ENCODE assay signal across 20 cellular contexts in the genomic region with DNA sequence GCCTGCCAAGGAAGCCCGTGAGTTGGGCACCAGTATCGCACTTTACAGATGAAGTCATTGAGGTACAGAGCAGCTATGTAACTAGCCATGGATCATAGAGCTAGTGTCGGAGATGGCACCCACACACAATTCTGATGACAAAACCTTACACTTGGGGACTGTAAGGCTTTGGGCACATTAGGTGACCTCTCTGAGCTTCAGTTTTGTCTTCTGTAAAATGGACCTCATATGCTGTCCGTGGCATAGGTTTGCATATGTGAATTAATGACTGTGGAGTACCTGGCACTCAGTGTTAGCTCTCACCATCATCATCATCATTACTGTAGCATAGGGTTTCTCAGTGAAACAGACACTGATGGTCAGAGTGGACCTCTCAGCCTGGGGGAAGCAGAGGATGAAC. TPM values are rescaled to one million over a fixed set of nuclear protein-coding genes. Genes with fewer than 3 reads are reported as not detected.
A peak's percentile ranks its signal among the peaks of the same experiment; 100 is the strongest.
DNase-seq lines count a peak whose midpoint lies in the region; ATAC-seq, FAIRE-seq and TF ChIP-seq lines count a peak whose summit lies in the region.
"Had no signal": no experiment of that assay in that cellular context is flagged by ENCODE, and none has a peak within 500 bp of the region (broad histone marks: within the 10 kb centered on the region; RNA-seq: fewer than 3 reads in every experiment).

No MANE protein-coding gene starts in this region.

- no peak overlapping the region for H2BK15ac ChIP-seq in H9 (ENCODE audit: low read depth, low read length)

- H3K4me3 ChIP-seq in Panc1 (ENCODE audit: low read depth in 2 of 2, low read length in 2 of 2) (no peak overlapping the region), keratinocyte (ENCODE audit: control insufficient read depth in 2 of 3, extremely low read depth in 1 of 3, insufficient read depth in 2 of 3, low read depth in 1 of 3, low read length in 3 of 3) (no peak overlapping the region), spleen (peak overlapping the region in 1 of 8 donors; percentile 9)
- H3K4me3 ChIP-seq: dorsolateral prefrontal cortex, SK-N-MC had no signal

- H3K4me3 Mint-ChIP-seq in CD14-positive monocyte, result peak overlapping the region in 1 of 2 donors; percentile 48
- H3K4me3 Mint-ChIP-seq in activated CD4-positive, alpha-beta T cell treated with anti-CD3 and anti-CD28 coated beads for 36 hours, result no peak overlapping the region
- no peak overlapping the region for H3K4me3 Mint-ChIP-seq in H9
- H3K4me3 Mint-ChIP-seq: activated B cell treated with CpG ODN at 0.5 μM for 24 hours; activated CD4-positive, alpha-beta memory T cell treated with anti-CD3 and anti-CD28 coated beads, Interleukin-2, amount 10 ng/mL, durations not matched to agents 7 days and 5 days; T-helper 2 cell treated with Interferon-gamma antibody and Interleukin-4, amounts not matched to agents 5 μg/mL and 100 μg/mL, for 36 hours had no signal

- H3K9me1 ChIP-seq in keratinocyte (ENCODE audit: control insufficient read depth, extremely low read depth, insufficient read depth, low read length), result peaks cover 14% of the 10 kb centered on the region

- no peak overlapping the region for H3K9ac ChIP-seq in keratinocyte (ENCODE audit: control insufficient read depth, extremely low read depth, insufficient read depth, low read length)
- no peak overlapping the region for H3K9ac ChIP-seq in H9 (ENCODE audit: extremely low read depth, insufficient read length, low read length)

- no peak overlapping the region for H4K91ac ChIP-seq in H9 (ENCODE audit: insufficient read length, low read depth, low read length)

- H3T11ph ChIP-seq in H9 (ENCODE audit: low read length), result no peak overlapping the region

- H2AFZ ChIP-seq in keratinocyte (ENCODE audit: control insufficient read depth, low read length) (no peak overlapping the region), H9 (ENCODE audit: low read length) (no peak overlapping the region)

- H3K4me1 ChIP-seq in Panc1 (ENCODE audit: control insufficient read depth, insufficient read depth, low read length) (peaks cover 65% of the 10 kb centered on the region), keratinocyte (ENCODE audit: control insufficient read depth, extremely low read depth, insufficient read depth, low read length) (peaks cover 40% of the 10 kb centered on the region), spleen (peaks cover 38 to 100% (median 96%) of the 10 kb centered on the region in 6 donors), H9 (ENCODE audit: insufficient read depth, low read length) (no peaks in the 10 kb centered on the region; the same call in 1 of the 2 replicates)

- dilution Hi-C loops in keratinocyte (cut with MboI; ENCODE audit: extremely low pct_ligation_motif_present, low sequenced_read_pairs), result no loop called here

- DNase-seq in CD14-positive monocyte (ENCODE audit: low spot score) (no peak), Panc1 (ENCODE audit: low read depth, low spot score) (no peak), keratinocyte (ENCODE audit: low read depth, low spot score) (no peak), spleen (no peak), H9 (no peak), CD1c-positive myeloid dendritic cell (ENCODE audit: extremely low spot score) (no peak)
- DNase-seq in activated CD4-positive, alpha-beta T cell treated with anti-CD3 and anti-CD28 coated beads for 36 hours, result no peak
- DNase-seq: activated B cell treated with CpG ODN at 0.5 μM for 24 hours; activated CD4-positive, alpha-beta memory T cell treated with anti-CD3 and anti-CD28 coated beads, Interleukin-2, amount 10 ng/mL, durations not matched to agents 7 days and 5 days; activated naive CD4-positive, alpha-beta T cell; amniotic stem cell; caudate nucleus; COR-L47; dorsolateral prefrontal cortex; NCI-H1417 treated with DMSO at 0.1 percent for 48 hours; NCI-H2171; NCI-H774; stimulated activated CD4-positive, alpha-beta T cell treated with anti-CD3 and anti-CD28 coated beads, Interleukin-2, amount 100 ng/mL, for 48 hours had no signal

- no peak overlapping the region for H4K5ac ChIP-seq in H9 (ENCODE audit: insufficient read length, low read depth, low read length)

- peak overlapping the region; percentile 65; the same call in 1 of the 2 replicates for H3K27ac ChIP-seq in Panc1 (ENCODE audit: low read length)
- H3K27ac ChIP-seq in keratinocyte (ENCODE audit: control insufficient read depth, insufficient read depth, low read length), result peak overlapping the region; percentile 24
- peak overlapping the region in 7 of 8 donors; percentile 37 to 78 (median 64) for H3K27ac ChIP-seq in spleen
- H3K27ac ChIP-seq in H9 (ENCODE audit: insufficient read length, low read depth, low read length), result no peak overlapping the region
- H3K27ac ChIP-seq: SK-N-MC had no signal

- H4K20me1 ChIP-seq in keratinocyte (ENCODE audit: control insufficient read depth, extremely low read depth, insufficient read depth, low read length), result no peaks in the 10 kb centered on the region
- no peaks in the 10 kb centered on the region for H4K20me1 ChIP-seq in H9 (ENCODE audit: control insufficient read depth, insufficient read depth, insufficient read length)

- H2BK5ac ChIP-seq in H9 (ENCODE audit: insufficient read length, low read length), result no peak overlapping the region

- H3K27ac Mint-ChIP-seq in CD14-positive monocyte (peak overlapping the region; percentile 37 to 92 (median 81)), H9 (no peak overlapping the region)
- H3K27ac Mint-ChIP-seq in activated CD4-positive, alpha-beta T cell treated with anti-CD3 and anti-CD28 coated beads for 36 hours, result no peak overlapping the region
- H3K27ac Mint-ChIP-seq: activated B cell treated with CpG ODN at 0.5 μM for 24 hours; activated CD4-positive, alpha-beta memory T cell treated with anti-CD3 and anti-CD28 coated beads, Interleukin-2, amount 10 ng/mL, durations not matched to agents 7 days and 5 days; T-helper 2 cell treated with Interferon-gamma antibody and Interleukin-4, amounts not matched to agents 5 μg/mL and 100 μg/mL, for 36 hours had no signal

- CTCF ChIA-PET in Panc1 (lab: Charles Lee), result no interaction called here
- CTCF ChIA-PET in activated CD4-positive, alpha-beta T cell treated with anti-CD3 and anti-CD28 coated beads for 36 hours (lab: Charles Lee), result no interaction called here

- H3K27me3 ChIP-seq in Panc1 (ENCODE audit: control insufficient read depth, insufficient read depth, low read length) (no peaks in the 10 kb centered on the region), keratinocyte (ENCODE audit: control insufficient read depth, extremely low read depth, insufficient read depth, low read length) (no peaks in the 10 kb centered on the region), spleen (replicated peaks in 1 of 7) (no peaks in the 10 kb centered on the region), H9 (ENCODE audit: insufficient read depth, low read length) (no peaks in the 10 kb centered on the region)
- H3K27me3 ChIP-seq: dorsolateral prefrontal cortex had no signal

- ATAC-seq in Panc1, result no peak
- ATAC-seq in activated CD4-positive, alpha-beta T cell treated with anti-CD3 and anti-CD28 coated beads for 36 hours, result no peak

- H2BK12ac ChIP-seq in H9 (ENCODE audit: insufficient read length, low read depth, low read length), result no peak overlapping the region

- H3K79me1 ChIP-seq in H9 (ENCODE audit: insufficient read depth, low read depth, low read length, poor library complexity, severe bottlenecking), result peaks cover 4% of the 10 kb centered on the region

- intact Hi-C loops in CD14-positive monocyte (cut with micrococcal nuclease) (loop anchor here (2.0 to 5.0 kb wide), 2 partner anchors 33 to 48 kb away; no protein-coding TSS in a partner anchor), Panc1 (cut with micrococcal nuclease; ENCODE audit: unreplicated experiment) (loop anchor here (10.0 kb wide), 1 partner anchor 90 kb away; no protein-coding TSS in a partner anchor), spleen (cut with DNase I; ENCODE audit: low total_unique reads) (no loop called here)
- intact Hi-C loops in activated CD4-positive, alpha-beta T cell treated with anti-CD3 and anti-CD28 coated beads for 36 hours (cut with DNase I, micrococcal nuclease), result no loop called here

- no peak overlapping the region for H3K56ac ChIP-seq in H9 (ENCODE audit: insufficient read length, low read depth, low read length)

- no peaks in the 10 kb centered on the region for H3K23me2 ChIP-seq in H9 (ENCODE audit: insufficient read length, low read depth, low read length, poor library complexity, severe bottlenecking)

- H3K79me2 ChIP-seq in keratinocyte (ENCODE audit: control insufficient read depth, insufficient read depth, low read length) (peaks cover 93% of the 10 kb centered on the region), H9 (ENCODE audit: insufficient read depth, low read length) (peaks cover 3% of the 10 kb centered on the region; the same call in 1 of the 2 replicates)

- FAIRE-seq in keratinocyte (lab: Jason Lieb, UNC), result no peak

- H3K23ac ChIP-seq in H9 (ENCODE audit: insufficient read length, low read depth, low read length), result no peak overlapping the region

- in situ Hi-C loops in Panc1 (cut with HindIII; ENCODE audit: low pct_unique_long_range_greater_than_20kb, low sequenced_read_pairs), result no loop called here

- H2BK20ac ChIP-seq in H9 (ENCODE audit: low read depth, low read length, poor library complexity, severe bottlenecking), result no peak overlapping the region

- H3K4ac ChIP-seq in H9 (ENCODE audit: low read depth, low read length), result no peak overlapping the region

- H3K4me2 ChIP-seq in keratinocyte (ENCODE audit: control insufficient read depth, extremely low read depth, insufficient read depth, low read depth, low read length) (no peak overlapping the region), H9 (ENCODE audit: insufficient read depth, insufficient read length, low read length) (no peak overlapping the region)

- no peak overlapping the region for H2AK5ac ChIP-seq in H9 (ENCODE audit: insufficient read length, low read length)

- TF ChIP-seq CTCF in CD14-positive monocyte (IDR thresholded peaks at IDR 0.05) (no peak), Panc1 (IDR thresholded peaks at IDR 0.05) (no peak), keratinocyte (optimal IDR thresholded peaks at IDR 0.05 in 1 of 3, IDR thresholded peaks at IDR 0.05 in 1 of 3, conservative IDR thresholded peaks at IDR 0.05 in 1 of 3; ENCODE audit: extremely low read depth in 1 of 3, insufficient read depth in 2 of 3, low read length in 3 of 3) (no peak), spleen (IDR thresholded peaks at IDR 0.05 in 8 of 11, conservative IDR thresholded peaks at IDR 0.05 in 3 of 11) (no peak), H9 (conservative IDR thresholded peaks at IDR 0.05) (no peak)

- H3K4me1 Mint-ChIP-seq in CD14-positive monocyte (peaks cover 94% of the 10 kb centered on the region), H9 (peaks cover 42 to 45% of the 10 kb centered on the region in 2 experiments)
- peaks cover 40% of the 10 kb centered on the region for H3K4me1 Mint-ChIP-seq in activated CD4-positive, alpha-beta T cell treated with anti-CD3 and anti-CD28 coated beads for 36 hours

- no peak for TF ChIP-seq POLR2A in spleen (IDR thresholded peaks at IDR 0.05)

- BruUV-seq in Panc1 (replicated peaks; lab: Mats Ljungman, UMichigan), result no TSS peak

- no peaks in the 10 kb centered on the region for H3K9me3 Mint-ChIP-seq in CD14-positive monocyte
- no peaks in the 10 kb centered on the region for H3K9me3 Mint-ChIP-seq in activated CD4-positive, alpha-beta T cell treated with anti-CD3 and anti-CD28 coated beads for 36 hours (ENCODE audit: low read depth)
- H3K9me3 Mint-ChIP-seq in H9, result no peaks in the 10 kb centered on the region; a peak in 1 of 5 replicates
- H3K9me3 Mint-ChIP-seq: activated B cell treated with CpG ODN at 0.5 μM for 24 hours; activated CD4-positive, alpha-beta memory T cell treated with anti-CD3 and anti-CD28 coated beads, Interleukin-2, amount 10 ng/mL, durations not matched to agents 7 days and 5 days; T-helper 2 cell treated with Interferon-gamma antibody and Interleukin-4, amounts not matched to agents 5 μg/mL and 100 μg/mL, for 36 hours had no signal

- 90 to 96% (median 92%) methylated on average over 4 of the region's 4 CpGs for WGBS in spleen, 5 donors
- WGBS in H9 (ENCODE audit: extremely low coverage, insufficient read length, low lambda C conversion rate), result no CpG with 5 or more reads among the region's 4 CpGs

- no peak overlapping the region for H3K18ac ChIP-seq in H9 (ENCODE audit: insufficient read length, low read depth, low read length)

- H3K14ac ChIP-seq in H9 (ENCODE audit: insufficient read depth, low read length), result no peak overlapping the region

- no peak overlapping the region for H2BK120ac ChIP-seq in H9 (ENCODE audit: low read depth, low read length, poor library complexity, severe bottlenecking)

- POLR2A ChIA-PET in Panc1 (lab: Charles Lee), result no interaction called here
- POLR2A ChIA-PET in activated CD4-positive, alpha-beta T cell treated with anti-CD3 and anti-CD28 coated beads for 36 hours (lab: Charles Lee), result no interaction called here

- no peak overlapping the region for H4K8ac ChIP-seq in H9 (replicated peaks; ENCODE audit: insufficient read length, low read depth, low read length)

- H3K36me3 ChIP-seq in Panc1 (ENCODE audit: control insufficient read depth, insufficient read depth, low read length), result no peaks in the 10 kb centered on the region
- H3K36me3 ChIP-seq in keratinocyte (ENCODE audit: control insufficient read depth in 2 of 2, extremely low read depth in 1 of 2, insufficient read depth in 2 of 2, low read length in 2 of 2), result peaks cover 6 to 20% of the 10 kb centered on the region in 2 experiments
- peaks cover 0 to 5% (median 0%) of the 10 kb centered on the region in 6 donors for H3K36me3 ChIP-seq in spleen

- no peaks in the 10 kb centered on the region for H3K9me3 ChIP-seq in Panc1 (ENCODE audit: control insufficient read depth, insufficient read depth, low read depth, low read length)
- no peaks in the 10 kb centered on the region for H3K9me3 ChIP-seq in keratinocyte (ENCODE audit: control insufficient read depth, low read depth, low read length)
- no peaks in the 10 kb centered on the region for H3K9me3 ChIP-seq in spleen
- H3K9me3 ChIP-seq in H9 (ENCODE audit: control insufficient read depth, low read depth, low read length), result no peaks in the 10 kb centered on the region

- H3K36me3 Mint-ChIP-seq in CD14-positive monocyte, result peaks cover 33 to 53% of the 10 kb centered on the region in 2 donors
- H3K36me3 Mint-ChIP-seq in activated CD4-positive, alpha-beta T cell treated with anti-CD3 and anti-CD28 coated beads for 36 hours (ENCODE audit: low read depth), result peaks cover 4% of the 10 kb centered on the region
- peaks cover 0 to 4% (median 0%) of the 10 kb centered on the region in 3 experiments; a peak in 2 of 7 replicates for H3K36me3 Mint-ChIP-seq in H9 (ENCODE audit: insufficient read depth in 1 of 3, low read depth in 3 of 3)

- H3K27me3 Mint-ChIP-seq in CD14-positive monocyte (ENCODE audit: low read depth in 3 of 3) (peaks cover 0 to 1% (median 0%) of the 10 kb centered on the region in 3 donors), H9 (ENCODE audit: low read depth) (no peaks in the 10 kb centered on the region)
- H3K27me3 Mint-ChIP-seq in activated CD4-positive, alpha-beta T cell treated with anti-CD3 and anti-CD28 coated beads for 36 hours, result no peaks in the 10 kb centered on the region
- H3K27me3 Mint-ChIP-seq: activated B cell treated with CpG ODN at 0.5 μM for 24 hours; activated CD4-positive, alpha-beta memory T cell treated with anti-CD3 and anti-CD28 coated beads, Interleukin-2, amount 10 ng/mL, durations not matched to agents 7 days and 5 days had no signal

RNA-seq across cellular contexts. Expression of a gene that starts 50.3 kb away (rescaled TPM):
- under 1 TPM; 0.85 to 0.93 TPM for polyA plus RNA-seq in CD14-positive monocyte
- total RNA-seq in Panc1 (2021; ENCODE audit: unreplicated experiment), result 49.7 TPM
- polyA plus RNA-seq in Panc1 (2012; ENCODE audit: insufficient read length), result 32.8 TPM
- 4.6 to 18.7 TPM (median 5.0 TPM) in 3 replicates for polyA plus RNA-seq in keratinocyte
- 20.1 TPM for polyA plus RNA-seq in keratinocyte (2011; ENCODE audit: low read depth)
- 12.3 and 20.2 TPM in 2 replicates for polyA plus RNA-seq in keratinocyte (2011; cell fraction: cytosol; rRNA removed)
- 27.0 and 37.4 TPM in 2 replicates for polyA plus RNA-seq in keratinocyte (2011; cell fraction: nucleus; rRNA removed)
- polyA plus RNA-seq in keratinocyte (2012; ENCODE audit: low replicate concordance), result 41.8 and 43.5 TPM in 2 replicates
- 22.9 to 114 TPM (median 29.7 TPM) in 3 replicates for polyA minus RNA-seq in keratinocyte
- 28.2 TPM for polyA minus RNA-seq in keratinocyte (2011; cell fraction: cytosol; rRNA and poly(A)+ RNA removed)
- 33.2 and 59.6 TPM in 2 replicates for polyA minus RNA-seq in keratinocyte (2011; cell fraction: nucleus; rRNA and poly(A)+ RNA removed)
- total RNA-seq in spleen, result 100 to 1,000 TPM in 1 of 7 donors, 10 to 100 TPM in 6; 49.9 to 107 (median 67.1) TPM
- polyA plus RNA-seq in spleen, result 10 to 100 TPM in 1 of 3 donors, 1 to 10 TPM in 2; 6.0 to 11.8 (median 6.2) TPM
- total RNA-seq in activated CD4-positive, alpha-beta T cell treated with anti-CD3 and anti-CD28 coated beads for 36 hours, result 10 to 100 TPM; 39.1 to 40.3 TPM
- 48.2 and 49.7 TPM in 2 replicates for total RNA-seq in H9 (2021)

Comparison
In these comparisons a context has a peak if more than half of its experiments do, and no peak if none do; other contexts are left out.
1. H3K27ac Mint-ChIP-seq: peak in CD14-positive monocyte (7 of 7); none in activated CD4-positive, alpha-beta T cell treated with anti-CD3 and anti-CD28 coated beads for 36 hours (single experiment) and H9 (0 of 3).
2. intact Hi-C loops: an anchor here in CD14-positive monocyte (2.0 to 5.0 kb wide) and Panc1 (10.0 kb wide); none called in spleen and activated CD4-positive, alpha-beta T cell treated with anti-CD3 and anti-CD28 coated beads for 36 hours.